Comparison of ENCODE assay signal across 8 cellular contexts in genomic region chr15:23039917-23040281, GRCh38. TPM values are rescaled to one million over a fixed set of nuclear protein-coding genes. Genes with fewer than 3 reads are reported as not detected.
DNase-seq lines count a peak whose midpoint lies in the region; ATAC-seq, FAIRE-seq and TF ChIP-seq lines count a peak whose summit lies in the region.

No MANE protein-coding gene starts in this region.

- peaks cover 6% of the 10 kb centered on the region for H3K36me3 Mint-ChIP-seq in mesothelial cell of epicardium

- DNase-seq in bronchial epithelial cell (ENCODE audit: low read depth): no peak
- no peak for DNase-seq in mesothelial cell of epicardium (ENCODE audit: low spot score in 2 of 2, unreplicated experiment in 2 of 2)
- no peak for DNase-seq in NCI-H69 (lab: John Stamatoyannopoulos, UW)
- no peak for DNase-seq in HuH-7 (ENCODE audit: low spot score)
- no peak for DNase-seq in SHP77 treated with DMSO at 0.1 percent for 48 hours (lab: John Stamatoyannopoulos, UW)
- no peak for DNase-seq in GM13977 (ENCODE audit: low spot score)

- no peak for FAIRE-seq in bronchial epithelial cell (lab: Jason Lieb, UNC)

- no peaks in the 10 kb centered on the region for H3K27me3 ChIP-seq in bronchial epithelial cell (ENCODE audit: control insufficient read depth, insufficient read depth, low read length)

- H3K4me3 Mint-ChIP-seq in mesothelial cell of epicardium: peak overlapping the region; percentile 85

- no peaks in the 10 kb centered on the region for H3K36me3 ChIP-seq in bronchial epithelial cell (ENCODE audit: control insufficient read depth, insufficient read depth, low read length)

- peak overlapping the region; percentile 97 for H3K27ac Mint-ChIP-seq in mesothelial cell of epicardium

- ATAC-seq in GM18511 (IDR thresholded peaks at IDR 0.05; ENCODE audit: unreplicated experiment) (peak; percentile 30), HG03442 (IDR thresholded peaks at IDR 0.05; ENCODE audit: unreplicated experiment) (peak; percentile 19)

- in situ Hi-C loops in GM13977 (cut with MboI; ENCODE audit: low pct_unique_long_range_greater_than_20kb, low sequenced_read_pairs, unreplicated experiment): no loop called here

- H3K4me1 Mint-ChIP-seq in mesothelial cell of epicardium: peaks cover 11% of the 10 kb centered on the region

- peak overlapping the region; percentile 59 for H3K4me3 ChIP-seq in bronchial epithelial cell (ENCODE audit: low read depth, low read length)

- H3K27me3 Mint-ChIP-seq in mesothelial cell of epicardium (ENCODE audit: low read depth): no peaks in the 10 kb centered on the region

- no peaks in the 10 kb centered on the region for H3K9me3 Mint-ChIP-seq in mesothelial cell of epicardium

- no peak for TF ChIP-seq CTCF in bronchial epithelial cell (IDR thresholded peaks at IDR 0.05; ENCODE audit: insufficient read depth, low read length, severe bottlenecking)
- TF ChIP-seq CTCF in mesothelial cell of epicardium (IDR thresholded peaks at IDR 0.05; ENCODE audit: unreplicated experiment): no peak
- TF ChIP-seq CTCF in GM13977 (IDR thresholded peaks at IDR 0.05; ENCODE audit: extremely low read depth, insufficient read depth, missing control alignments): no peak

RNA-seq across cellular contexts. Expression of gene TUBGCP5, which starts 0.5 kb away (rescaled TPM):
- total RNA-seq in bronchial epithelial cell: 12.9 and 18.9 TPM in 2 replicates
- 24.1 to 29.0 TPM (median 27.1 TPM) in 3 replicates for total RNA-seq in mesothelial cell of epicardium

RNA-seq across cellular contexts. Expression of gene CYFIP1, which starts 59.7 kb away (rescaled TPM):
- total RNA-seq in bronchial epithelial cell (59.5 and 61.4 TPM in 2 replicates), mesothelial cell of epicardium (98.3 to 111 TPM (median 105 TPM) in 3 replicates)
